In the genomic region with DNA sequence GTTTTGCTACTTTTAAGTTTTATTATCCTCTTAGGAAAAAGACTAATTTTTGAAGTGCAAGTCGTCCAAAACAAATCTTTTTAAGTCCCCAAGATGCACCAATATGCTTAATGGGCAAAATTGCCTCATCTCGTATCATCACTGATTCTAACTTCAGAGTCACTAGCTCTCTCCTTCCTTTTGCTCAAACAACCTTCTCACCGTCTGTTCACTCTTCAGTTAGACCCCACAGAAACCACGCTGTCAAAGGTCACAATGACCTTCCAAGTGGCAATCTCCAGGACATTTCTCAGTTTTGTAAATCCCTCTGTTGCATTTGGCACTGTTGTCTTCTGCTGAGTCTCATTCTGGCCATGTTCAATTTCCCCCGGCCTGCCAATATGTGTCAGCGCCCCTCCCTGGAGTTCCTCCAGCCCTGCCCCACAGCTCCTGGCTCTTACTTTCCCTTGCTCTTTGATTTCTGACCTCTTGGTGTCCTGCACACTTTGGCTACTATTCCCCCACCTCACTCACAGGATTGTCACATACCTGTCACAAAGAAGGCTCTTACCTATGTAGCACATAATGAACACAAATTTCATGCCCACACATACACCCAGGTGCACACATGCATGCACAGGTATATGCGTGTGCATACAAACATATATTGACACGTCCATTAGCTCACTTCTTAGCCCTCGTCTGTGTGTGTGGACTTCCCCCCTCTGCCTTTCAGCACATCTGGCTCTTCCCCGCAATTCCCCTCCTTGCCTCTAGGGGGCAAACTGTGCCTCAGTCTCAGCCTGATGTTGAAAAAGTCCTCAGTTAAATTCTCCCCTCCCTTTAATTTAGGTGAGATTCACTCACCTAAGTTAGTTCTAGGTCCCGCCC, we compare ENCODE assay signal across 8 cellular contexts.
DNase-seq lines count a peak whose midpoint lies in the region; ATAC-seq and TF ChIP-seq lines count a peak whose summit lies in the region.

No MANE protein-coding gene starts in this region.

- H3K36me3 ChIP-seq in hepatocyte (replicated peaks; ENCODE audit: insufficient read depth, low read depth), result no peaks in the 10 kb centered on the region

- H3K9me2 ChIP-seq in hepatocyte (replicated peaks; ENCODE audit: insufficient read depth), result no peaks in the 10 kb centered on the region

- peak; percentile 54 for DNase-seq in activated gamma-delta T cell treated with Interleukin-2 at 50 U/mL for 16 hours
- no peak for DNase-seq in activated gamma-delta T cell (lab: John Stamatoyannopoulos, UW)
- peak; percentile 47 for DNase-seq in RKO (ENCODE audit: low spot score)
- DNase-seq in activated T-helper 2 cell treated with anti-CD3 and anti-CD28 coated beads, Interferon-gamma antibody, Interleukin-2, Interleukin-4, amounts not matched to agents 10 μg/mL and 5 μg/mL and 100 μg/mL, durations not matched to agents 14 hours and 24 hours and 36 hours (ENCODE audit: low spot score), result peak; percentile 22
- DNase-seq in hepatocyte (ENCODE audit: low spot score), result peak; percentile 33
- peak; percentile 62 to 70 for DNase-seq in stimulated activated CD4-positive, alpha-beta T cell treated with anti-CD3 and anti-CD28 coated beads, Interleukin-2, amount 100 ng/mL, for 24 hours
- no peak for DNase-seq in NCI-H187 (lab: John Stamatoyannopoulos, UW)

- no peaks in the 10 kb centered on the region for H3K36me3 Mint-ChIP-seq in activated T-helper 2 cell treated with anti-CD3 and anti-CD28 coated beads, Interferon-gamma antibody, Interleukin-2, Interleukin-4, amounts not matched to agents 10 μg/mL and 5 μg/mL and 100 μg/mL, durations not matched to agents 14 hours and 24 hours and 36 hours (ENCODE audit: low read depth)

- H3K27me3 Mint-ChIP-seq in activated T-helper 2 cell treated with anti-CD3 and anti-CD28 coated beads, Interferon-gamma antibody, Interleukin-2, Interleukin-4, amounts not matched to agents 10 μg/mL and 5 μg/mL and 100 μg/mL, durations not matched to agents 14 hours and 24 hours and 36 hours (ENCODE audit: low read depth), result peaks cover 8% of the 10 kb centered on the region

- no peaks in the 10 kb centered on the region for H3K9me3 Mint-ChIP-seq in activated T-helper 2 cell treated with anti-CD3 and anti-CD28 coated beads, Interferon-gamma antibody, Interleukin-2, Interleukin-4, amounts not matched to agents 10 μg/mL and 5 μg/mL and 100 μg/mL, durations not matched to agents 14 hours and 24 hours and 36 hours

- H3K27ac Mint-ChIP-seq in activated T-helper 2 cell treated with anti-CD3 and anti-CD28 coated beads, Interferon-gamma antibody, Interleukin-2, Interleukin-4, amounts not matched to agents 10 μg/mL and 5 μg/mL and 100 μg/mL, durations not matched to agents 14 hours and 24 hours and 36 hours, result no peak overlapping the region

- H2AFZ ChIP-seq in hepatocyte, result no peak overlapping the region

- intact Hi-C loops in activated T-helper 2 cell treated with anti-CD3 and anti-CD28 coated beads, Interferon-gamma antibody, Interleukin-2, Interleukin-4, amounts not matched to agents 10 μg/mL and 5 μg/mL and 100 μg/mL, durations not matched to agents 14 hours and 24 hours and 36 hours (cut with micrococcal nuclease), result loop anchor here (1.0 kb wide), 1 partner anchor 359 kb away; no protein-coding TSS in a partner anchor

- H3K27ac ChIP-seq in hepatocyte, result no peak overlapping the region

- no peaks in the 10 kb centered on the region for H3K79me2 ChIP-seq in hepatocyte

- peak; percentile 57 for TF ChIP-seq CTCF in hepatocyte (IDR thresholded peaks at IDR 0.05; ENCODE audit: poor library complexity)

- no peaks in the 10 kb centered on the region for H3K4me1 ChIP-seq in hepatocyte (ENCODE audit: insufficient read depth)

- peak; percentile 79 for ATAC-seq in HG03025 (IDR thresholded peaks at IDR 0.05; ENCODE audit: low FRiP score, unreplicated experiment)

- 71% methylated on average over 11 of the region's 11 CpGs for WGBS in hepatocyte (ENCODE audit: low lambda C conversion rate, missing lambda C conversion rate)

- H4K20me1 ChIP-seq in hepatocyte (ENCODE audit: insufficient read depth, poor library complexity, severe bottlenecking), result no peaks in the 10 kb centered on the region

- H3K4me3 ChIP-seq in hepatocyte, result no peak overlapping the region

- H3K4me1 Mint-ChIP-seq in activated T-helper 2 cell treated with anti-CD3 and anti-CD28 coated beads, Interferon-gamma antibody, Interleukin-2, Interleukin-4, amounts not matched to agents 10 μg/mL and 5 μg/mL and 100 μg/mL, durations not matched to agents 14 hours and 24 hours and 36 hours (ENCODE audit: low read depth), result no peaks in the 10 kb centered on the region

- H3K4me3 Mint-ChIP-seq in activated T-helper 2 cell treated with anti-CD3 and anti-CD28 coated beads, Interferon-gamma antibody, Interleukin-2, Interleukin-4, amounts not matched to agents 10 μg/mL and 5 μg/mL and 100 μg/mL, durations not matched to agents 14 hours and 24 hours and 36 hours (ENCODE audit: low read depth), result no peak overlapping the region

- H3K4me2 ChIP-seq in hepatocyte, result no peak overlapping the region

- H3K27me3 ChIP-seq in hepatocyte, result no peaks in the 10 kb centered on the region

- no peaks in the 10 kb centered on the region for H3K9me3 ChIP-seq in hepatocyte (ENCODE audit: low read depth)

Comparison
In these comparisons a context has a peak if more than half of its experiments do, and no peak if none do; other contexts are left out.
1. DNase-seq: peak in activated gamma-delta T cell treated with Interleukin-2 at 50 U/mL for 16 hours (single experiment), RKO (single experiment), activated T-helper 2 cell treated with anti-CD3 and anti-CD28 coated beads, Interferon-gamma antibody, Interleukin-2, Interleukin-4, amounts not matched to agents 10 μg/mL and 5 μg/mL and 100 μg/mL, durations not matched to agents 14 hours and 24 hours and 36 hours (single experiment), hepatocyte (single experiment) and stimulated activated CD4-positive, alpha-beta T cell treated with anti-CD3 and anti-CD28 coated beads, Interleukin-2, amount 100 ng/mL, for 24 hours (2 of 2); none in activated gamma-delta T cell (single experiment) and NCI-H187 (0 of 2).